24 cellular contexts compared by ENCODE assay signal in the genomic region with DNA sequence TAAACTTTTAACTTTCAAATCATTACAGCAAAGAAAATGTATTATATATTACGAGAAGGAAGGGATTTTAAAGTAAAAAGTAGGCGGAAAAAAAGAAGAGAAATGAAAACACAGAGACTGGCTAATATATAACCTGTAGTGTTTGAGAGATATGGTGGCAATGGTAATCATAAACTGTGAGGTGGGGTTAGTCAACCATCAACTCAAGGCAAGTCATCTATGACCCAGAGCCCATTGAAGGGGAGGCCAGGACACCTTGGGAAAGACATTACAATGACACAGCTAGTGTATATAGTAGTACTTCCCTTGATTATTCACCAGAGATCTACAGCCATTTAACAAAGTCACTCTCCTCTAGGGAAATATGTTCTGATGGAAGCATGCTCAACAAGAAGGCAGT.
DNase-seq lines count a peak whose midpoint lies in the region; ATAC-seq and TF ChIP-seq lines count a peak whose summit lies in the region.
"Had no signal": no experiment of that assay in that cellular context is flagged by ENCODE, and none has a peak within 500 bp of the region (broad histone marks: within the 10 kb centered on the region; RNA-seq: fewer than 3 reads in every experiment).

No MANE protein-coding gene starts in this region.

- 58 to 61% methylated on average over 2 of the region's 2 CpGs for WGBS in transverse colon (ENCODE audit: low coverage in 1 of 2), 2 donors

- H3K4me3 ChIP-seq in kidney epithelial cell (ENCODE audit: low read depth, low read length) (no peak overlapping the region), transverse colon (no peak overlapping the region)
- H3K4me3 ChIP-seq: sigmoid colon, upper lobe of right lung had no signal

- ATAC-seq in GM19395 (IDR thresholded peaks at IDR 0.05; ENCODE audit: unreplicated experiment) (peak; percentile 70), HG03342 (IDR thresholded peaks at IDR 0.05; ENCODE audit: unreplicated experiment) (peak; percentile 75), HG03039 (IDR thresholded peaks at IDR 0.05; ENCODE audit: unreplicated experiment) (no peak)
- ATAC-seq: activated CD4-positive, CD25-positive, alpha-beta regulatory T cell treated with anti-CD3 and anti-CD28 coated beads, Interleukin-2, amount 50 U/mL, for 24 hours; stimulated activated memory B cell treated with anti-CD40 and anti-IgM and Interleukin-4, amounts not matched to agents 10 μg/mL and 1 μg/mL and 100 μg/mL, for 72 hours; upper lobe of right lung had no signal

- no peaks in the 10 kb centered on the region for H3K9me3 ChIP-seq in transverse colon
- H3K9me3 ChIP-seq: sigmoid colon, SK-N-SH, upper lobe of right lung had no signal

- intact Hi-C loops in transverse colon (cut with DNase I; ENCODE audit: low total_unique reads): no loop called here

- no peaks in the 10 kb centered on the region for H3K36me3 ChIP-seq in kidney epithelial cell (ENCODE audit: control insufficient read depth, insufficient read depth, low read length)
- H3K36me3 ChIP-seq in transverse colon: no peaks in the 10 kb centered on the region
- H3K36me3 ChIP-seq: sigmoid colon, upper lobe of right lung had no signal

- no peak for TF ChIP-seq EP300 in transverse colon (IDR thresholded peaks at IDR 0.05; ENCODE audit: low read depth)

- TF ChIP-seq POLR2A in transverse colon (IDR thresholded peaks at IDR 0.05): no peak

- TF ChIP-seq CTCF in kidney epithelial cell (IDR thresholded peaks at IDR 0.05; ENCODE audit: insufficient read depth, low read length, poor library complexity, severe bottlenecking) (no peak), transverse colon (IDR thresholded peaks at IDR 0.05) (no peak)

- no peaks in the 10 kb centered on the region for H3K4me1 ChIP-seq in transverse colon
- H3K4me1 ChIP-seq: sigmoid colon, upper lobe of right lung had no signal

- no peak overlapping the region for H3K27ac ChIP-seq in transverse colon
- H3K27ac ChIP-seq: C4-2B, sigmoid colon, upper lobe of right lung had no signal

- no peaks in the 10 kb centered on the region for H3K27me3 ChIP-seq in kidney epithelial cell (ENCODE audit: control insufficient read depth, insufficient read depth, low read length)
- H3K27me3 ChIP-seq in transverse colon: no peaks in the 10 kb centered on the region
- H3K27me3 ChIP-seq: sigmoid colon, upper lobe of right lung had no signal

- in situ Hi-C loops in transverse colon (cut with MboI; ENCODE audit: low pct_ligation_motif_present in 1 of 4, low pct_unique_long_range_greater_than_20kb in 1 of 4, low sequenced_read_pairs in 3 of 4): no loop called here

- DNase-seq in kidney epithelial cell (ENCODE audit: low read depth) (peak; percentile 59), NOMO-1 treated with DMSO at 0.1 percent for 48 hours (lab: John Stamatoyannopoulos, UW; ENCODE audit: unreplicated experiment) (no peak), SIG-M5 (lab: John Stamatoyannopoulos, UW) (no peak), transverse colon (no peak)
- DNase-seq: activated CD4-positive, alpha-beta memory T cell treated with anti-CD3 and anti-CD28 coated beads, Interleukin-2, amount 10 ng/mL, durations not matched to agents 7 days and 5 days; activated CD8-positive, alpha-beta memory T cell treated with anti-CD3 and anti-CD28 coated beads, Interleukin-2, amount 50 U/mL, for 48 hours; activated naive CD4-positive, alpha-beta T cell treated with anti-CD3 and anti-CD28 coated beads, Interleukin-2, amount 50 U/mL, for 16 hours; amniotic stem cell; Calu3; DMS79 treated with DMSO at 0.1 percent for 48 hours; NCI-H1436; NCI-H446; NCI-H82; OCI-M1; sigmoid colon; SK-N-SH; stimulated activated CD4-positive, alpha-beta T cell treated with anti-CD3 and anti-CD28 coated beads, Interleukin-4, amount 100 ng/mL, for 4 hours; upper lobe of right lung had no signal
